8 cellular contexts compared by ENCODE assay signal in the genomic region with DNA sequence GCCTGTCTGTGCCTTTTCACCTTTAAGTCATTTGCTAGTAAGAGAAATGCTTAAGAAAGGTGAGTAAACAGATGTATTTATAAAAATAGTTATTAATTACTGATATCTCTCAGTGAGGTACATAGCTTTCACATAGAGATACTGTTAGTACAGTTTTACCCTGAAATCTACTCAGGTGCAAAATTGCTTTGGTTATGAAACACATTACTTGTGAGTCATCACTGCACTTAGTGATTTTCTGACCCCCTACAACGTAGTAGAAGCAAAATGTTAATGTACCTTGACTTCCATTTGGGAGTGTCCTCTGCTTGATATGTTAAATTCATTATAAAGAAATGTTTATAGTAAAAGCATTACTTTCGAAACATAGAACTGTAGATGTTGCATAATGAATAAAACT. TPM values are rescaled to one million over a fixed set of nuclear protein-coding genes. Genes with fewer than 3 reads are reported as not detected.
DNase-seq lines count a peak whose midpoint lies in the region; ATAC-seq and TF ChIP-seq lines count a peak whose summit lies in the region.

No MANE protein-coding gene starts in this region.

- intact Hi-C loops in PC-9 (cut with micrococcal nuclease; ENCODE audit: unreplicated experiment): no loop called here

- ATAC-seq in HG02642 (IDR thresholded peaks at IDR 0.05; ENCODE audit: poor library complexity, unreplicated experiment): peak; percentile 68

- BruUV-seq in PC-9 (replicated peaks; lab: Mats Ljungman, UMichigan): no TSS peak

- peak overlapping the region; percentile 28; the same call in 1 of the 2 replicates for H3K4me3 ChIP-seq in PC-9

- DNase-seq in DMS79 (lab: John Stamatoyannopoulos, UW): peak; percentile 7
- no peak for DNase-seq in DMS79 treated with DMSO at 0.1 percent for 48 hours (lab: John Stamatoyannopoulos, UW)
- DNase-seq in PC-9: peak in 1 of 2 experiments; percentile 62
- peak; percentile 80 for DNase-seq in renal cortical epithelial cell (ENCODE audit: low read depth)
- no peak for DNase-seq in cortex of kidney (lab: John Stamatoyannopoulos, UW)
- no peak for DNase-seq in kidney glomerular epithelial cell (lab: John Stamatoyannopoulos, UW)
- no peak for DNase-seq in NCI-H2227 (lab: John Stamatoyannopoulos, UW; ENCODE audit: unreplicated experiment)

- no peaks in the 10 kb centered on the region; the same call in none of the 2 replicates for H3K36me3 ChIP-seq in PC-9 (ENCODE audit: low read depth)

- H3K79me2 ChIP-seq in PC-9 (ENCODE audit: low read depth): peaks cover 98% of the 10 kb centered on the region

- H3K4me1 ChIP-seq in PC-9 (replicated peaks; ENCODE audit: insufficient read depth): peaks cover 55% of the 10 kb centered on the region

- no peaks in the 10 kb centered on the region for H3K9me2 ChIP-seq in PC-9 (ENCODE audit: insufficient read depth)

- H3K27me3 ChIP-seq in PC-9 (ENCODE audit: insufficient read depth, low read depth): no peaks in the 10 kb centered on the region

- no peak overlapping the region for H2AFZ ChIP-seq in PC-9

- peak overlapping the region; percentile 28; the same call in 1 of the 2 replicates for H3K27ac ChIP-seq in PC-9

- no peaks in the 10 kb centered on the region for H3K9me3 ChIP-seq in PC-9 (ENCODE audit: insufficient read depth, low read depth)

- CTCF ChIA-PET in PC-9 (lab: Charles Lee): no interaction called here

- peak overlapping the region; percentile 49; the same call in 1 of the 2 replicates for H3K4me2 ChIP-seq in PC-9

- no peak for TF ChIP-seq CTCF in PC-9 (conservative IDR thresholded peaks at IDR 0.05)

- H3F3A ChIP-seq in PC-9 (ENCODE audit: insufficient read depth, low read depth): peaks cover 9% of the 10 kb centered on the region; the same call in 1 of the 2 replicates

- POLR2A ChIA-PET in PC-9 (lab: Charles Lee; ENCODE audit: unreplicated experiment): no interaction called here

- H4K20me1 ChIP-seq in PC-9 (ENCODE audit: insufficient read depth): peaks cover 22% of the 10 kb centered on the region

RNA-seq across cellular contexts. Expression of gene GLS, which starts 6.5 kb away (rescaled TPM):
- total RNA-seq in PC-9 (2021): 66.4 and 68.5 TPM in 2 replicates
- total RNA-seq in renal cortical epithelial cell: 1,218 and 1,910 TPM in 2 replicates

Comparison
In these comparisons a context has a peak if more than half of its experiments do, and no peak if none do; other contexts are left out.
1. DNase-seq: peak in DMS79 (single experiment) and renal cortical epithelial cell (single experiment); none in DMS79 treated with DMSO at 0.1 percent for 48 hours (single experiment), cortex of kidney (single experiment), kidney glomerular epithelial cell (single experiment) and NCI-H2227 (single experiment).
2. RNA of gene GLS, which starts 6.5 kb away (total RNA-seq): 1,218 to 1,910 TPM in renal cortical epithelial cell; 66.4 to 68.5 TPM in PC-9; every median in the first group is over 10 times any median in the second.